ENCODE assay signal across 8 cellular contexts in genomic region chr10:116490028-116490662, GRCh38. TPM values are rescaled to one million over a fixed set of nuclear protein-coding genes. Genes with fewer than 3 reads are reported as not detected.
DNase-seq lines count a peak whose midpoint lies in the region; ATAC-seq and TF ChIP-seq lines count a peak whose summit lies in the region.

No MANE protein-coding gene starts in this region.

- no peaks in the 10 kb centered on the region for H3F3A ChIP-seq in neural progenitor cell (ENCODE audit: low read depth)

- no peak overlapping the region for H3K27ac Mint-ChIP-seq in neural progenitor cell
- H3K27ac Mint-ChIP-seq in stimulated activated naive B cell treated with anti-CD40 and anti-IgM and Interleukin-4, amounts not matched to agents 10 μg/mL and 1 μg/mL and 100 μg/mL, for 72 hours: no peak overlapping the region

- H3K4me1 ChIP-seq in KMS-11 (ENCODE audit: low read depth, poor library complexity, severe bottlenecking) (no peaks in the 10 kb centered on the region), neural progenitor cell (no peaks in the 10 kb centered on the region)

- no peaks in the 10 kb centered on the region for H3K9me3 ChIP-seq in neural progenitor cell (ENCODE audit: low read depth)

- H3K27me3 Mint-ChIP-seq in neural progenitor cell (ENCODE audit: insufficient read depth, low read depth): no peaks in the 10 kb centered on the region
- no peaks in the 10 kb centered on the region for H3K27me3 Mint-ChIP-seq in stimulated activated naive B cell treated with anti-CD40 and anti-IgM and Interleukin-4, amounts not matched to agents 10 μg/mL and 1 μg/mL and 100 μg/mL, for 72 hours

- H3K4me2 ChIP-seq in KMS-11: no peak overlapping the region
- H3K4me2 ChIP-seq in neural progenitor cell: no peak overlapping the region

- H3K36me3 ChIP-seq in KMS-11 (ENCODE audit: insufficient read depth) (no peaks in the 10 kb centered on the region), neural progenitor cell (no peaks in the 10 kb centered on the region)

- H3K4me1 Mint-ChIP-seq in neural progenitor cell: peaks cover 9% of the 10 kb centered on the region
- H3K4me1 Mint-ChIP-seq in stimulated activated naive B cell treated with anti-CD40 and anti-IgM and Interleukin-4, amounts not matched to agents 10 μg/mL and 1 μg/mL and 100 μg/mL, for 72 hours: no peaks in the 10 kb centered on the region

- no peaks in the 10 kb centered on the region for H3K36me3 Mint-ChIP-seq in neural progenitor cell
- no peaks in the 10 kb centered on the region for H3K36me3 Mint-ChIP-seq in stimulated activated naive B cell treated with anti-CD40 and anti-IgM and Interleukin-4, amounts not matched to agents 10 μg/mL and 1 μg/mL and 100 μg/mL, for 72 hours

- H3K27ac ChIP-seq in KMS-11 (no peak overlapping the region), neural progenitor cell (no peak overlapping the region)

- H3K9ac ChIP-seq in KMS-11 (no peak overlapping the region), neural progenitor cell (no peak overlapping the region)

- TF ChIP-seq CTCF in KMS-11 (conservative IDR thresholded peaks at IDR 0.05; ENCODE audit: low read depth, low read length) (peak; percentile 76), cardiac fibroblast (IDR thresholded peaks at IDR 0.05; ENCODE audit: low read depth, low read length) (peak; percentile 50), neural progenitor cell (IDR thresholded peaks at IDR 0.05) (peak; percentile 89)

- no peak for ATAC-seq in GM19023 (IDR thresholded peaks at IDR 0.05; ENCODE audit: unreplicated experiment)
- no peak for ATAC-seq in stimulated activated naive CD8-positive, alpha-beta T cell treated with anti-CD3 and anti-CD28 coated beads, Interleukin-15, Interleukin-2, amounts not matched to agents 100 U/mL and 50 U/mL, for 24 hours
- no peak for ATAC-seq in stimulated activated naive B cell treated with anti-CD40 and anti-IgM and Interleukin-4, amounts not matched to agents 10 μg/mL and 1 μg/mL and 100 μg/mL, for 72 hours (replicated peaks)

- H3K9me3 Mint-ChIP-seq in neural progenitor cell: no peaks in the 10 kb centered on the region
- peaks cover 0 to 2% of the 10 kb centered on the region in 2 donors for H3K9me3 Mint-ChIP-seq in stimulated activated naive B cell treated with anti-CD40 and anti-IgM and Interleukin-4, amounts not matched to agents 10 μg/mL and 1 μg/mL and 100 μg/mL, for 72 hours

- no peak overlapping the region for H3K4me3 Mint-ChIP-seq in neural progenitor cell
- H3K4me3 Mint-ChIP-seq in stimulated activated naive B cell treated with anti-CD40 and anti-IgM and Interleukin-4, amounts not matched to agents 10 μg/mL and 1 μg/mL and 100 μg/mL, for 72 hours: no peak overlapping the region

- H3K4me3 ChIP-seq in KMS-11 (IDR thresholded peaks at IDR 0.05; ENCODE audit: insufficient read depth, low read depth, low read length): no peak overlapping the region
- H3K4me3 ChIP-seq in cardiac fibroblast (replicated peaks in 1 of 2; ENCODE audit: low read depth in 2 of 2, low read length in 2 of 2): no peak overlapping the region
- H3K4me3 ChIP-seq in neural progenitor cell: no peak overlapping the region

- DNase-seq in SIG-M5 treated with dmso at 0.1 percent for 504 hours (lab: John Stamatoyannopoulos, UW; ENCODE audit: unreplicated experiment) (peak; percentile 9), SIG-M5 (lab: John Stamatoyannopoulos, UW) (no peak), cardiac fibroblast (ENCODE audit: low read depth in 2 of 2) (peak; percentile 27 to 41), neural progenitor cell (ENCODE audit: low spot score) (peak; percentile 53)
- no peak for DNase-seq in stimulated activated naive CD8-positive, alpha-beta T cell treated with anti-CD3 and anti-CD28 coated beads, Interleukin-15, Interleukin-2, amounts not matched to agents 100 U/mL and 50 U/mL, for 24 hours
- DNase-seq in stimulated activated naive B cell treated with anti-CD40 and anti-IgM and Interleukin-4, amounts not matched to agents 10 μg/mL and 1 μg/mL and 100 μg/mL, for 72 hours: no peak

- no peaks in the 10 kb centered on the region for H3K27me3 ChIP-seq in KMS-11 (ENCODE audit: insufficient read depth, low read depth)
- no peaks in the 10 kb centered on the region for H3K27me3 ChIP-seq in neural progenitor cell

- H2AFZ ChIP-seq in KMS-11 (ENCODE audit: low read depth) (no peak overlapping the region), neural progenitor cell (replicated peaks) (no peak overlapping the region)

- H4K20me1 ChIP-seq in KMS-11 (ENCODE audit: insufficient read depth): no peaks in the 10 kb centered on the region
- no peaks in the 10 kb centered on the region for H4K20me1 ChIP-seq in neural progenitor cell (ENCODE audit: low read depth)

- H3K79me2 ChIP-seq in KMS-11 (ENCODE audit: insufficient read depth, low read depth): no peaks in the 10 kb centered on the region
- H3K79me2 ChIP-seq in neural progenitor cell (ENCODE audit: low read depth): no peaks in the 10 kb centered on the region

RNA-seq across cellular contexts. Expression of gene PNLIP, which starts 55.6 kb away (rescaled TPM):
- not detected in 2 replicates for total RNA-seq in neural progenitor cell (ENCODE audit: low replicate concordance)

Comparison
In these comparisons a context has a peak if more than half of its experiments do, and no peak if none do; other contexts are left out.
1. DNase-seq: peak in SIG-M5 treated with dmso at 0.1 percent for 504 hours (single experiment), cardiac fibroblast (2 of 2) and neural progenitor cell (single experiment); none in SIG-M5 (single experiment), stimulated activated naive CD8-positive, alpha-beta T cell treated with anti-CD3 and anti-CD28 coated beads, Interleukin-15, Interleukin-2, amounts not matched to agents 100 U/mL and 50 U/mL, for 24 hours (single experiment) and stimulated activated naive B cell treated with anti-CD40 and anti-IgM and Interleukin-4, amounts not matched to agents 10 μg/mL and 1 μg/mL and 100 μg/mL, for 72 hours (single experiment).
2. Peak in every context shown above with its lines, with median percentiles within 50 percentile points of each other: CTCF ChIP-seq.